Comparison of ENCODE assay signal across 1 cellular context in genomic region chr3:9397331-9397910, GRCh38.
TF ChIP-seq lines count a peak whose summit lies in the region.

A gene with protein sequence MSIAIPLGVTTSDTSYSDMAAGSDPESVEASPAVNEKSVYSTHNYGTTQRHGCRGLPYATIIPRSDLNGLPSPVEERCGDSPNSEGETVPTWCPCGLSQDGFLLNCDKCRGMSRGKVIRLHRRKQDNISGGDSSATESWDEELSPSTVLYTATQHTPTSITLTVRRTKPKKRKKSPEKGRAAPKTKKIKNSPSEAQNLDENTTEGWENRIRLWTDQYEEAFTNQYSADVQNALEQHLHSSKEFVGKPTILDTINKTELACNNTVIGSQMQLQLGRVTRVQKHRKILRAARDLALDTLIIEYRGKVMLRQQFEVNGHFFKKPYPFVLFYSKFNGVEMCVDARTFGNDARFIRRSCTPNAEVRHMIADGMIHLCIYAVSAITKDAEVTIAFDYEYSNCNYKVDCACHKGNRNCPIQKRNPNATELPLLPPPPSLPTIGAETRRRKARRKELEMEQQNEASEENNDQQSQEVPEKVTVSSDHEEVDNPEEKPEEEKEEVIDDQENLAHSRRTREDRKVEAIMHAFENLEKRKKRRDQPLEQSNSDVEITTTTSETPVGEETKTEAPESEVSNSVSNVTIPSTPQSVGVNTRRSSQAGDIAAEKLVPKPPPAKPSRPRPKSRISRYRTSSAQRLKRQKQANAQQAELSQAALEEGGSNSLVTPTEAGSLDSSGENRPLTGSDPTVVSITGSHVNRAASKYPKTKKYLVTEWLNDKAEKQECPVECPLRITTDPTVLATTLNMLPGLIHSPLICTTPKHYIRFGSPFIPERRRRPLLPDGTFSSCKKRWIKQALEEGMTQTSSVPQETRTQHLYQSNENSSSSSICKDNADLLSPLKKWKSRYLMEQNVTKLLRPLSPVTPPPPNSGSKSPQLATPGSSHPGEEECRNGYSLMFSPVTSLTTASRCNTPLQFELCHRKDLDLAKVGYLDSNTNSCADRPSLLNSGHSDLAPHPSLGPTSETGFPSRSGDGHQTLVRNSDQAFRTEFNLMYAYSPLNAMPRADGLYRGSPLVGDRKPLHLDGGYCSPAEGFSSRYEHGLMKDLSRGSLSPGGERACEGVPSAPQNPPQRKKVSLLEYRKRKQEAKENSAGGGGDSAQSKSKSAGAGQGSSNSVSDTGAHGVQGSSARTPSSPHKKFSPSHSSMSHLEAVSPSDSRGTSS (N-terminal part only) (plus strand): TSS chr3:9397615. CDS start chr3:9428939, 31,324 bp downstream.

TF ChIP-seq in K562, 482 proteins besides CTCF, POLR2A, EP300 and RAD21 (continued from another document and continues in another):
- TF ChIP-seq, protein P1, sequence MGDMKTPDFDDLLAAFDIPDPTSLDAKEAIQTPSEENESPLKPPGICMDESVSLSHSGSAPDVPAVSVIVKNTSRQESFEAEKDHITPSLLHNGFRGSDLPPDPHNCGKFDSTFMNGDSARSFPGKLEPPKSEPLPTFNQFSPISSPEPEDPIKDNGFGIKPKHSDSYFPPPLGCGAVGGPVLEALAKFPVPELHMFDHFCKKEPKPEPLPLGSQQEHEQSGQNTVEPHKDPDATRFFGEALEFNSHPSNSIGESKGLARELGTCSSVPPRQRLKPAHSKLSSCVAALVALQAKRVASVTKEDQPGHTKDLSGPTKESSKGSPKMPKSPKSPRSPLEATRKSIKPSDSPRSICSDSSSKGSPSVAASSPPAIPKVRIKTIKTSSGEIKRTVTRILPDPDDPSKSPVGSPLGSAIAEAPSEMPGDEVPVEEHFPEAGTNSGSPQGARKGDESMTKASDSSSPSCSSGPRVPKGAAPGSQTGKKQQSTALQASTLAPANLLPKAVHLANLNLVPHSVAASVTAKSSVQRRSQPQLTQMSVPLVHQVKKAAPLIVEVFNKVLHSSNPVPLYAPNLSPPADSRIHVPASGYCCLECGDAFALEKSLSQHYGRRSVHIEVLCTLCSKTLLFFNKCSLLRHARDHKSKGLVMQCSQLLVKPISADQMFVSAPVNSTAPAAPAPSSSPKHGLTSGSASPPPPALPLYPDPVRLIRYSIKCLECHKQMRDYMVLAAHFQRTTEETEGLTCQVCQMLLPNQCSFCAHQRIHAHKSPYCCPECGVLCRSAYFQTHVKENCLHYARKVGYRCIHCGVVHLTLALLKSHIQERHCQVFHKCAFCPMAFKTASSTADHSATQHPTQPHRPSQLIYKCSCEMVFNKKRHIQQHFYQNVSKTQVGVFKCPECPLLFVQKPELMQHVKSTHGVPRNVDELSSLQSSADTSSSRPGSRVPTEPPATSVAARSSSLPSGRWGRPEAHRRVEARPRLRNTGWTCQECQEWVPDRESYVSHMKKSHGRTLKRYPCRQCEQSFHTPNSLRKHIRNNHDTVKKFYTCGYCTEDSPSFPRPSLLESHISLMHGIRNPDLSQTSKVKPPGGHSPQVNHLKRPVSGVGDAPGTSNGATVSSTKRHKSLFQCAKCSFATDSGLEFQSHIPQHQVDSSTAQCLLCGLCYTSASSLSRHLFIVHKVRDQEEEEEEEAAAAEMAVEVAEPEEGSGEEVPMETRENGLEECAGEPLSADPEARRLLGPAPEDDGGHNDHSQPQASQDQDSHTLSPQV (IDR thresholded peaks at IDR 0.05) = no peak
- TF ChIP-seq KLF16 (IDR thresholded peaks at IDR 0.05) = no peak
- TF ChIP-seq HEY1 (CRISPR knock-in tag; IDR thresholded peaks at IDR 0.05; ENCODE audit: borderline replicate concordance) = no peak
- no peak for TF ChIP-seq TRIM24 (IDR thresholded peaks at IDR 0.05)
- 0 out of 2 replicates have a peak, but pooled peaks have one; percentile 61 for TF ChIP-seq GTF2F1 (IDR thresholded peaks at IDR 0.05; ENCODE audit: low read depth, low read length)
- TF ChIP-seq, protein P2, sequence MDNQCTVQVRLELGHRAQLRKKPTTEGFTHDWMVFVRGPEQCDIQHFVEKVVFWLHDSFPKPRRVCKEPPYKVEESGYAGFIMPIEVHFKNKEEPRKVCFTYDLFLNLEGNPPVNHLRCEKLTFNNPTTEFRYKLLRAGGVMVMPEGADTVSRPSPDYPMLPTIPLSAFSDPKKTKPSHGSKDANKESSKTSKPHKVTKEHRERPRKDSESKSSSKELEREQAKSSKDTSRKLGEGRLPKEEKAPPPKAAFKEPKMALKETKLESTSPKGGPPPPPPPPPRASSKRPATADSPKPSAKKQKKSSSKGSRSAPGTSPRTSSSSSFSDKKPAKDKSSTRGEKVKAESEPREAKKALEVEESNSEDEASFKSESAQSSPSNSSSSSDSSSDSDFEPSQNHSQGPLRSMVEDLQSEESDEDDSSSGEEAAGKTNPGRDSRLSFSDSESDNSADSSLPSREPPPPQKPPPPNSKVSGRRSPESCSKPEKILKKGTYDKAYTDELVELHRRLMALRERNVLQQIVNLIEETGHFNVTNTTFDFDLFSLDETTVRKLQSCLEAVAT (IDR thresholded peaks at IDR 0.05) = no peak; a peak in 1 of 4 replicates
- TF ChIP-seq SMAD3 (CRISPR knock-in tag; conservative IDR thresholded peaks at IDR 0.05) = no peak
- TF ChIP-seq PURB (CRISPR knock-in tag; IDR thresholded peaks at IDR 0.05; ENCODE audit: low read depth) = no peak
- no peak for TF ChIP-seq ZNF780A (CRISPR knock-in tag; IDR thresholded peaks at IDR 0.05)
- no peak for TF ChIP-seq MCM2 (IDR thresholded peaks at IDR 0.05; ENCODE audit: low read depth)
- TF ChIP-seq KDM1A (IDR thresholded peaks at IDR 0.05) = no peak
- TF ChIP-seq ZNF695 (CRISPR knock-in tag; IDR thresholded peaks at IDR 0.05) = no peak
- no peak for TF ChIP-seq SOX6 (IDR thresholded peaks at IDR 0.05)
- TF ChIP-seq MNT (conservative IDR thresholded peaks at IDR 0.05) = no peak; a peak in 1 of 4 replicates
- TF ChIP-seq CHD2 (IDR thresholded peaks at IDR 0.05; ENCODE audit: low read depth, low read length) = no peak
- TF ChIP-seq HDAC3 (IDR thresholded peaks at IDR 0.05; ENCODE audit: borderline replicate concordance, partially characterized antibody) = no peak
- TF ChIP-seq ILF3 (IDR thresholded peaks at IDR 0.05; ENCODE audit: borderline replicate concordance) = no peak
- TF ChIP-seq CEBPG (CRISPR knock-in tag; IDR thresholded peaks at IDR 0.05) = no peak
- TF ChIP-seq CEBPG (tag; conservative IDR thresholded peaks at IDR 0.05 in 1 of 2, IDR thresholded peaks at IDR 0.05 in 1 of 2) = no peak
- no peak; a peak in 1 of 4 replicates for TF ChIP-seq SIN3A (IDR thresholded peaks at IDR 0.05; ENCODE audit: borderline replicate concordance in 2 of 2, control insufficient read depth in 1 of 2, low read depth in 2 of 2, low read length in 2 of 2)
- no peak for TF ChIP-seq CREBBP (IDR thresholded peaks at IDR 0.05; ENCODE audit: low read depth, low read length)
- TF ChIP-seq GATAD2A (IDR thresholded peaks at IDR 0.05) = no peak
- TF ChIP-seq SMAD4 (CRISPR knock-in tag; conservative IDR thresholded peaks at IDR 0.05) = peak; percentile 88
- no peak for TF ChIP-seq ZNF609 (CRISPR knock-in tag; IDR thresholded peaks at IDR 0.05; ENCODE audit: borderline replicate concordance)
- no peak for TF ChIP-seq ZNF354B (CRISPR knock-in tag; IDR thresholded peaks at IDR 0.05)
- TF ChIP-seq KAT2B (IDR thresholded peaks at IDR 0.05; ENCODE audit: low read depth, low read length) = no peak
- TF ChIP-seq RBM25 (IDR thresholded peaks at IDR 0.05; ENCODE audit: low read depth, low read length, severe bottlenecking) = peak; percentile 95
- TF ChIP-seq ZNF224 (CRISPR knock-in tag; IDR thresholded peaks at IDR 0.05) = no peak
- no peak for TF ChIP-seq ID3 (CRISPR knock-in tag; IDR thresholded peaks at IDR 0.05)
- TF ChIP-seq ID3 (tag; IDR thresholded peaks at IDR 0.05) = no peak
- TF ChIP-seq, protein P3, sequence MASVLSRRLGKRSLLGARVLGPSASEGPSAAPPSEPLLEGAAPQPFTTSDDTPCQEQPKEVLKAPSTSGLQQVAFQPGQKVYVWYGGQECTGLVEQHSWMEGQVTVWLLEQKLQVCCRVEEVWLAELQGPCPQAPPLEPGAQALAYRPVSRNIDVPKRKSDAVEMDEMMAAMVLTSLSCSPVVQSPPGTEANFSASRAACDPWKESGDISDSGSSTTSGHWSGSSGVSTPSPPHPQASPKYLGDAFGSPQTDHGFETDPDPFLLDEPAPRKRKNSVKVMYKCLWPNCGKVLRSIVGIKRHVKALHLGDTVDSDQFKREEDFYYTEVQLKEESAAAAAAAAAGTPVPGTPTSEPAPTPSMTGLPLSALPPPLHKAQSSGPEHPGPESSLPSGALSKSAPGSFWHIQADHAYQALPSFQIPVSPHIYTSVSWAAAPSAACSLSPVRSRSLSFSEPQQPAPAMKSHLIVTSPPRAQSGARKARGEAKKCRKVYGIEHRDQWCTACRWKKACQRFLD (CRISPR knock-in tag; IDR thresholded peaks at IDR 0.05) = no peak
- TF ChIP-seq, protein P4, sequence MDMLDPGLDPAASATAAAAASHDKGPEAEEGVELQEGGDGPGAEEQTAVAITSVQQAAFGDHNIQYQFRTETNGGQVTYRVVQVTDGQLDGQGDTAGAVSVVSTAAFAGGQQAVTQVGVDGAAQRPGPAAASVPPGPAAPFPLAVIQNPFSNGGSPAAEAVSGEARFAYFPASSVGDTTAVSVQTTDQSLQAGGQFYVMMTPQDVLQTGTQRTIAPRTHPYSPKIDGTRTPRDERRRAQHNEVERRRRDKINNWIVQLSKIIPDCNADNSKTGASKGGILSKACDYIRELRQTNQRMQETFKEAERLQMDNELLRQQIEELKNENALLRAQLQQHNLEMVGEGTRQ (CRISPR knock-in tag; IDR thresholded peaks at IDR 0.05) = no peak
- TF ChIP-seq CEBPB (tag; IDR thresholded peaks at IDR 0.05) = no peak
- TF ChIP-seq ZC3H4 (CRISPR knock-in tag; IDR thresholded peaks at IDR 0.05; ENCODE audit: borderline replicate concordance) = no peak
- TF ChIP-seq ZNF76 (CRISPR knock-in tag; IDR thresholded peaks at IDR 0.05; ENCODE audit: borderline replicate concordance) = no peak
- TF ChIP-seq THRB (CRISPR knock-in tag; conservative IDR thresholded peaks at IDR 0.05) = no peak
- peak; percentile 99 for TF ChIP-seq TAF1 (IDR thresholded peaks at IDR 0.05; ENCODE audit: control insufficient read depth, extremely low read depth, insufficient read depth, low read length, severe bottlenecking)
- no peak for TF ChIP-seq ZNF143 (CRISPR knock-in tag; IDR thresholded peaks at IDR 0.05)
- no peak for TF ChIP-seq ZNF140 (CRISPR knock-in tag; IDR thresholded peaks at IDR 0.05)
- no peak for TF ChIP-seq ETV1 (tag; conservative IDR thresholded peaks at IDR 0.05; ENCODE audit: low read depth)
- no peak for TF ChIP-seq NELFE (IDR thresholded peaks at IDR 0.05; ENCODE audit: insufficient read depth, insufficient read length)
- TF ChIP-seq ZKSCAN1 (IDR thresholded peaks at IDR 0.05; ENCODE audit: low read depth, low read length) = no peak
- TF ChIP-seq ATF4 (CRISPR knock-in tag; IDR thresholded peaks at IDR 0.05) = no peak
